Comparison of ENCODE assay signal across 1 cellular context in the genomic region with DNA sequence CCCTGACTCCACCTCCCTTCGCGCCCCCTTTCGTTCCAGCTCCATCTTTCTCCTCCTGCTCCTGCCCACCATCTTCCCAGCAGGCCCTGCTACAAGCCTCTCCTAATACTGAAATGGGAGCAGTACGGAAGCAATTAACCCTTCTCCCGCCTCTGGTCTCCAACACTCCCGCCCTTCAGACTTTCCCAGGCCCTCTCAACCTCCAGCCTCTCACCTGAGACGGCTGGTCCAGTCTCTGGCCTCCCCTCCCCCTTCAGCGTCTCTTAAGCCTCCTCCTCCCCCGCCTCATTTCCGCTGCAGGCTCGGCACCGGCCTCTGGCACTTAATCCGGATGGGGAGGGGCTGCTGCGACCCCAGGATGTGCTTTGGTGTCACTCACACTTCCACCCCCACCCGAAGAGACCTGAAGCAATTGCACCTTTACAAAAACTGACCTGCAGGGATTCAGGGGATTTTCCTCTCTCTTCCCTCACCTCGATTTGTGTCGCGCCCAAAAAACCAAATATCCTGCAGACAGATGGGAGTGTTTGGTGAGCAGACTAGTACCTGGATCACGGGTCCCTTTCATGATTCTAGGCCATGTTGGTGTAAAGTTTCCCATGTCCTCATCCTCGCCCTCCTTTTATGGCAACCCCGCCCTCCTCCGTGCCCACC.
TF ChIP-seq lines count a peak whose summit lies in the region.

No MANE protein-coding gene starts in this region.

TF ChIP-seq in endothelial cell of umbilical vein, 7 proteins besides CTCF, POLR2A, EP300 and RAD21 (continued from another document):
- no peak for TF ChIP-seq JUN (IDR thresholded peaks at IDR 0.05; ENCODE audit: borderline replicate concordance, insufficient read depth, insufficient read length, low read depth)
- no peak for TF ChIP-seq EZH2 (IDR thresholded peaks at IDR 0.05; ENCODE audit: borderline replicate concordance, low read depth, low read length, severe bottlenecking)
- TF ChIP-seq, protein P1, sequence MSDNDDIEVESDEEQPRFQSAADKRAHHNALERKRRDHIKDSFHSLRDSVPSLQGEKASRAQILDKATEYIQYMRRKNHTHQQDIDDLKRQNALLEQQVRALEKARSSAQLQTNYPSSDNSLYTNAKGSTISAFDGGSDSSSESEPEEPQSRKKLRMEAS (IDR thresholded peaks at IDR 0.05; ENCODE audit: insufficient read depth, insufficient read length): no peak
